Comparison of ENCODE assay signal across 10 cellular contexts in genomic region chr3:72907851-72908620, GRCh38. TPM values are rescaled to one million over a fixed set of nuclear protein-coding genes. Genes with fewer than 3 reads are reported as not detected.
A peak's percentile ranks its signal among the peaks of the same experiment; 100 is the strongest.
DNase-seq lines count a peak whose midpoint lies in the region; ATAC-seq and TF ChIP-seq lines count a peak whose summit lies in the region.
"Had no signal": no experiment of that assay in that cellular context is flagged by ENCODE, and none has a peak within 500 bp of the region (broad histone marks: within the 10 kb centered on the region; RNA-seq: fewer than 3 reads in every experiment).

No MANE protein-coding gene starts in this region.

- CTCF ChIA-PET in RWPE1 (lab: Yijun Ruan, JAX), result interaction anchor here (0.8 kb wide), 1 partner anchor 243 kb away, joined by 4 read pairs; no protein-coding TSS in a partner anchor
- CTCF ChIA-PET in A673 (lab: Charles Lee), result no interaction called here

- no peak overlapping the region for H3K4me3 Mint-ChIP-seq in mesothelial cell of epicardium
- H3K4me3 Mint-ChIP-seq in stimulated activated memory B cell treated with anti-CD40 and anti-IgM and Interleukin-4, amounts not matched to agents 10 μg/mL and 1 μg/mL and 100 μg/mL, for 72 hours, result no peak overlapping the region
- H3K4me3 Mint-ChIP-seq: CD8-positive, alpha-beta T cell; natural killer cell had no signal

- H3K36me3 Mint-ChIP-seq in mesothelial cell of epicardium, result peaks cover 4% of the 10 kb centered on the region
- no peaks in the 10 kb centered on the region for H3K36me3 Mint-ChIP-seq in stimulated activated memory B cell treated with anti-CD40 and anti-IgM and Interleukin-4, amounts not matched to agents 10 μg/mL and 1 μg/mL and 100 μg/mL, for 72 hours
- H3K36me3 Mint-ChIP-seq: CD8-positive, alpha-beta T cell; natural killer cell had no signal

- H3K27ac Mint-ChIP-seq in mesothelial cell of epicardium, result no peak overlapping the region
- H3K27ac Mint-ChIP-seq in stimulated activated memory B cell treated with anti-CD40 and anti-IgM and Interleukin-4, amounts not matched to agents 10 μg/mL and 1 μg/mL and 100 μg/mL, for 72 hours, result no peak overlapping the region
- H3K27ac Mint-ChIP-seq: CD8-positive, alpha-beta T cell; natural killer cell had no signal

- H3K9me3 ChIP-seq in A673 (ENCODE audit: low read depth, low read length, poor library complexity, severe bottlenecking), result no peaks in the 10 kb centered on the region

- peak; percentile 80 for ATAC-seq in omental fat pad (ENCODE audit: low FRiP score)
- ATAC-seq in stimulated activated memory B cell treated with anti-CD40 and anti-IgM and Interleukin-4, amounts not matched to agents 10 μg/mL and 1 μg/mL and 100 μg/mL, for 72 hours, result no peak
- ATAC-seq: CD8-positive, alpha-beta T cell; natural killer cell had no signal

- peaks cover 28% of the 10 kb centered on the region for H3K4me1 Mint-ChIP-seq in mesothelial cell of epicardium
- H3K4me1 Mint-ChIP-seq in stimulated activated memory B cell treated with anti-CD40 and anti-IgM and Interleukin-4, amounts not matched to agents 10 μg/mL and 1 μg/mL and 100 μg/mL, for 72 hours, result no peaks in the 10 kb centered on the region
- H3K4me1 Mint-ChIP-seq: natural killer cell had no signal

- no peaks in the 10 kb centered on the region for H3K9me3 Mint-ChIP-seq in mesothelial cell of epicardium
- H3K9me3 Mint-ChIP-seq in stimulated activated memory B cell treated with anti-CD40 and anti-IgM and Interleukin-4, amounts not matched to agents 10 μg/mL and 1 μg/mL and 100 μg/mL, for 72 hours, result no peaks in the 10 kb centered on the region
- H3K9me3 Mint-ChIP-seq: CD8-positive, alpha-beta T cell; natural killer cell had no signal

- H3K27me3 ChIP-seq in A673 (replicated peaks; ENCODE audit: insufficient read depth, low read depth, low read length, poor library complexity), result no peaks in the 10 kb centered on the region

- POLR2A ChIA-PET in RWPE1 (lab: Yijun Ruan, JAX; ENCODE audit: low non-redundant PET), result no interaction called here
- POLR2A ChIA-PET in A673 (lab: Charles Lee; ENCODE audit: low non-redundant PET), result no interaction called here

- no peak overlapping the region for H3K4me3 ChIP-seq in A673 (ENCODE audit: low read depth, low read length, poor library complexity, severe bottlenecking)

- H3K27ac ChIP-seq in RWPE1 (peak overlapping the region; percentile 76), A673 (ENCODE audit: low read depth, low read length, poor library complexity, severe bottlenecking) (no peak overlapping the region)

- TF ChIP-seq CTCF in RWPE1 (conservative IDR thresholded peaks at IDR 0.05; ENCODE audit: low read depth), result no peak
- no peak for TF ChIP-seq CTCF in omental fat pad (IDR thresholded peaks at IDR 0.05)
- TF ChIP-seq CTCF in mesothelial cell of epicardium (IDR thresholded peaks at IDR 0.05; ENCODE audit: unreplicated experiment), result no peak
- no peak for TF ChIP-seq CTCF in A673 (conservative IDR thresholded peaks at IDR 0.05; ENCODE audit: low read depth, low read length)

- no TSS peak for BruUV-seq in A673 (replicated peaks; lab: Mats Ljungman, UMichigan)

- no peaks in the 10 kb centered on the region for H3K36me3 ChIP-seq in A673 (ENCODE audit: insufficient read depth, low read length, poor library complexity, severe bottlenecking)

- H3K27me3 Mint-ChIP-seq in mesothelial cell of epicardium (ENCODE audit: low read depth), result peaks cover 10% of the 10 kb centered on the region
- no peaks in the 10 kb centered on the region for H3K27me3 Mint-ChIP-seq in stimulated activated memory B cell treated with anti-CD40 and anti-IgM and Interleukin-4, amounts not matched to agents 10 μg/mL and 1 μg/mL and 100 μg/mL, for 72 hours

- intact Hi-C loops in A673 (cut with micrococcal nuclease; ENCODE audit: unreplicated experiment), result no loop called here

- DNase-seq in AG08395 (ENCODE audit: low spot score) (peak; percentile 78), RWPE1 (ENCODE audit: low spot score) (no peak), fibroblast of the conjunctiva (ENCODE audit: low read depth) (peak; percentile 61), omental fat pad (ENCODE audit: low spot score) (no peak), mesothelial cell of epicardium (ENCODE audit: low spot score in 2 of 2, unreplicated experiment in 2 of 2) (no peak), A673 (ENCODE audit: low spot score) (no peak)
- DNase-seq in activated CD4-positive, alpha-beta T cell treated with anti-CD3 and anti-CD28 coated beads, Interleukin-2, amount 50 U/mL, for 4 hours, result no peak
- DNase-seq: CD8-positive, alpha-beta T cell; natural killer cell had no signal

- no peaks in the 10 kb centered on the region for H3K4me1 ChIP-seq in A673 (ENCODE audit: insufficient read depth, low read length, poor library complexity, severe bottlenecking)

RNA-seq across cellular contexts. Expression of gene GXYLT2, which starts 20.2 kb away (rescaled TPM):
- 10 to 100 TPM; 12.8 to 51.2 (median 13.8) TPM for total RNA-seq in omental fat pad
- 30.5 to 33.7 TPM (median 32.8 TPM) in 3 replicates for total RNA-seq in mesothelial cell of epicardium
- 10.7 and 17.1 TPM in 2 replicates for total RNA-seq in A673 (2021)
- total RNA-seq: CD8-positive, alpha-beta T cell; natural killer cell had no signal

RNA-seq across cellular contexts. Expression of gene SHQ1, which starts 59.8 kb away (rescaled TPM):
- total RNA-seq in omental fat pad (10 to 100 TPM; 11.0 to 22.9 (median 16.7) TPM), mesothelial cell of epicardium (17.0 to 22.0 TPM (median 18.6 TPM) in 3 replicates), A673 (2021) (21.1 and 24.3 TPM in 2 replicates)

Comparison
In these comparisons a context has a peak if more than half of its experiments do, and no peak if none do; other contexts are left out.
1. DNase-seq: peak in AG08395 (single experiment) and fibroblast of the conjunctiva (single experiment); none in RWPE1 (single experiment), omental fat pad (single experiment), activated CD4-positive, alpha-beta T cell treated with anti-CD3 and anti-CD28 coated beads, Interleukin-2, amount 50 U/mL, for 4 hours (0 of 2), mesothelial cell of epicardium (0 of 2) and A673 (single experiment).